In the genomic region with DNA sequence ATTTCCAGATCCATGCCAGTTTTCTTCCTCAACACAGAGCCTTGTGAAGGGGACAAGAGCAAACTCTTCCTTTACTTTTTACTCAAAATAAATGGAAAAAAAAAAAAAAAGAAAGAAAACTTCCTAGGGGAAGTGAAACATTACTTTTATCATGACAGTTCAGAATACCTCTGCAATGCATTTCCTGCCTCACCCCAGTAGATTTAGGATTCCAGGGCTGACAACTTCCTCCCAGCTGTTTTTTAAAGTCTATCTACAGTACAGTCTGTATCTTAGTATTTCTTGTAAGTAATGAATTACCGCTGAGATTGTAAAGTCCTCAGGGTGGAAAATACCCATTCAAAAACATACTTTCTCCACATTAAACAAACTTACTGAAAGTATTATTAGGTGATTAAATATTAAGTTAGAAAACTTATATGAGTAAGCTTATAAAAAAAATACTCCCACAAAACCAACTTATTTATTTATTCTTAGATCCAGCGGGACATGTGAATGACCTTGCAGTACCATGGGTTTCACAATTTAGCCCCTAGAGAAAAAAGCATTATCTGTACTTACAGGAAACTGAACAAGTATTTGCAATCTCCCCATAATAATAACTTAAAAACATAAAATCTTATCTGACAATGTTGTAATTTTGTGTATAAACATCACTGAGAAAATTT, we compare ENCODE assay signal across 9 cellular contexts.
DNase-seq lines count a peak whose midpoint lies in the region; ATAC-seq, FAIRE-seq and TF ChIP-seq lines count a peak whose summit lies in the region.
"Had no signal": no experiment of that assay in that cellular context is flagged by ENCODE, and none has a peak within 500 bp of the region (broad histone marks: within the 10 kb centered on the region; RNA-seq: fewer than 3 reads in every experiment).

No MANE protein-coding gene starts in this region.

- no peaks in the 10 kb centered on the region for H4K20me1 ChIP-seq in mammary epithelial cell (ENCODE audit: insufficient read depth, low read length)

- H3K79me2 ChIP-seq in mammary epithelial cell (ENCODE audit: insufficient read depth, low read length) = peaks cover 97% of the 10 kb centered on the region

- peak overlapping the region; percentile 84 to 88 for H3K27ac ChIP-seq in A549
- peak overlapping the region; percentile 61 for H3K27ac ChIP-seq in mammary epithelial cell (ENCODE audit: insufficient read depth, low read depth, low read length)
- peak overlapping the region; percentile 73 for H3K27ac ChIP-seq in lower lobe of right lung
- no peak overlapping the region for H3K27ac ChIP-seq in substantia nigra (ENCODE audit: low read depth, low read length, poor library complexity, severe bottlenecking)

- POLR2A ChIA-PET in A549 (lab: Yijun Ruan, JAX) = interaction anchor here (0.8 kb wide), 1 partner anchor 106 kb away, joined by 4 read pairs; no protein-coding TSS in a partner anchor

- CTCF ChIA-PET in A549 (lab: Yijun Ruan, JAX) = interaction anchor here (0.6 to 4.2 kb wide), 15 partner anchors 9 to 953 kb away, joined by 3 to 30 read pairs (median 3); no protein-coding TSS in a partner anchor
- CTCF ChIA-PET in mammary epithelial cell (lab: Charles Lee; ENCODE audit: low non-redundant PET) = no interaction called here

- dilution Hi-C loops in mammary epithelial cell (cut with HindIII; ENCODE audit: low sequenced_read_pairs) = no loop called here

- ATAC-seq in A549 (no peak), lower lobe of right lung (peak; percentile 57 to 59), HG03196 (IDR thresholded peaks at IDR 0.05; ENCODE audit: unreplicated experiment) (no peak)

- H3K36me3 ChIP-seq in mammary epithelial cell (ENCODE audit: insufficient read depth, low read length) (no peaks in the 10 kb centered on the region), lower lobe of right lung (no peaks in the 10 kb centered on the region)

- H3K27me3 ChIP-seq in mammary epithelial cell (ENCODE audit: insufficient read depth, low read length) (no peaks in the 10 kb centered on the region), lower lobe of right lung (ENCODE audit: low read depth) (no peaks in the 10 kb centered on the region)

- no peak for TF ChIP-seq POLR2A in A549 (IDR thresholded peaks at IDR 0.05; ENCODE audit: low read length)

- H3K9me3 ChIP-seq in A549 (no peaks in the 10 kb centered on the region), mammary epithelial cell (replicated peaks; ENCODE audit: insufficient read depth, low read length) (no peaks in the 10 kb centered on the region), lower lobe of right lung (no peaks in the 10 kb centered on the region)
- H3K9me3 ChIP-seq: Caco-2 had no signal

- H3K4me2 ChIP-seq in A549 (peak overlapping the region; percentile 79), mammary epithelial cell (ENCODE audit: insufficient read depth, low read depth, low read length) (peak overlapping the region; percentile 64)

- H3K4me1 ChIP-seq in A549 (peaks cover 96% of the 10 kb centered on the region), mammary epithelial cell (ENCODE audit: insufficient read depth, low read length) (peaks cover 50% of the 10 kb centered on the region), lower lobe of right lung (peaks cover 99% of the 10 kb centered on the region)

- no peak overlapping the region for H2AFZ ChIP-seq in mammary epithelial cell (ENCODE audit: low read depth, low read length)

- no peak for FAIRE-seq in A549 (lab: Jason Lieb, UNC)

- H3K4me3 ChIP-seq in A549 (peak overlapping the region; percentile 7; the same call in 1 of the 3 replicates), mammary epithelial cell (replicated peaks in 1 of 3; ENCODE audit: insufficient read depth in 1 of 3, low read depth in 2 of 3, low read length in 3 of 3) (peak overlapping the region in 1 of 3 experiments; percentile 9), lower lobe of right lung (no peak overlapping the region)

- 28% methylated on average over 2 of the region's 2 CpGs for WGBS in A549 (ENCODE audit: missing lambda C conversion rate)
- WGBS in mammary epithelial cell (ENCODE audit: low coverage, missing lambda C conversion rate) = 85% methylated on average over 2 of the region's 2 CpGs

- no peak; a peak in 1 of 5 replicates for TF ChIP-seq EP300 in A549 (IDR thresholded peaks at IDR 0.05)

- no peak overlapping the region for H3K9ac ChIP-seq in mammary epithelial cell (ENCODE audit: insufficient read depth, low read length)

- in situ Hi-C loops in mammary epithelial cell (cut with MboI; ENCODE audit: low sequenced_read_pairs in 2 of 2) = no loop called here

- DNase-seq in A549 (ENCODE audit: low read depth in 1 of 2, low spot score in 1 of 2) = peak in 1 of 2 experiments; percentile 35
- DNase-seq in LHCN-M2 (ENCODE audit: low read depth) = peak; percentile 82
- DNase-seq in mammary epithelial cell = no peak
- DNase-seq in lower lobe of right lung = no peak
- no peak for DNase-seq in NCI-H446 treated with DMSO at 0.1 percent for 48 hours (lab: John Stamatoyannopoulos, UW)
- no peak for DNase-seq in substantia nigra (lab: John Stamatoyannopoulos, UW)
- no peak for DNase-seq in NCI-H2171 treated with DMSO at 0.1 percent for 48 hours (lab: John Stamatoyannopoulos, UW)
- DNase-seq: Caco-2 had no signal

- TF ChIP-seq CTCF in A549 (IDR thresholded peaks at IDR 0.05) (no peak), mammary epithelial cell (conservative IDR thresholded peaks at IDR 0.05 in 1 of 2, IDR thresholded peaks at IDR 0.05 in 1 of 2; ENCODE audit: extremely low read depth in 1 of 2, insufficient read depth in 1 of 2, low read depth in 1 of 2, low read length in 2 of 2) (no peak), lower lobe of right lung (IDR thresholded peaks at IDR 0.05) (no peak)

- intact Hi-C loops in mammary epithelial cell (cut with micrococcal nuclease) (no loop called here), lower lobe of right lung (cut with DNase I) (no loop called here)

- no peak for TF ChIP-seq RAD21 in A549 (conservative IDR thresholded peaks at IDR 0.05 in 1 of 2, IDR thresholded peaks at IDR 0.05 in 1 of 2)

- TSS peak; percentile 68 for BruUV-seq in mammary epithelial cell (replicated peaks; lab: Mats Ljungman, UMichigan)

TF ChIP-seq in A549, 52 proteins besides CTCF, POLR2A, EP300 and RAD21:
- TF ChIP-seq RARB (CRISPR knock-in tag; IDR thresholded peaks at IDR 0.05) (no peak), ZC3H11A (IDR thresholded peaks at IDR 0.05) (no peak), CEBPB (IDR thresholded peaks at IDR 0.05) (peak in 1 of 2 experiments; percentile 38; a peak in 2 of 4 replicates)

Comparison
In these comparisons a context has a peak if more than half of its experiments do, and no peak if none do; other contexts are left out.
1. ATAC-seq: peak in lower lobe of right lung (2 of 2); none in A549 (0 of 2) and HG03196 (single experiment).